9 cellular contexts compared by ENCODE assay signal in the genomic region with DNA sequence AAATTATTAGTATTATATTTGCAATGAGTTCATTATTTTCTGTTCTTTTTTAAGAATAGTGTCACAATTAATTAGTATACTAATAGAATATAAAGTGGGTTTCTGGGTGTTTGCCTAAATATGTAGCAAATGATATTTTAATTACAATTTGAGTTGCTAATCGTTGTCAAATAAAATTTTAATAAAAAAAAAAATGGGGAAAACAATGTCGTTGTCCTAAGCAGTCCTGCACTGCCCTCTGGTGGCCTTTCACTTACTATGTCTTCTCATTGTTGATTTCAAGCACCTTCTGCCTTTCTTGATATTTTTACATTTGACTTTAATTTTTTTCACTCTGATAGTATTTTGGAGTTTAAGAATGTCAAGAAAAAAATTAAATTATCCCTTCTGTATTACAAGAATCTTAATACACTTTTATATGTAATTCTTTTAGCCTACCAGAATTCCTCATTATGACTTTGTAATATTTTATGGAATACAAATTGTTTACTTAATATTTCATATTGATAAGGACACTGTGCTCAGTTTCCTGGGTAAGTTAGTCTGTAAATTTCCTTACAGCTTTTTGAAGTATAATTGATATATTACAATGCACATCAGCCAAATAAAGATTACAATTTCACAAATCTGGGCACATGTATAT.
DNase-seq lines count a peak whose midpoint lies in the region; ATAC-seq and TF ChIP-seq lines count a peak whose summit lies in the region.
"Had no signal": no experiment of that assay in that cellular context is flagged by ENCODE, and none has a peak within 500 bp of the region (broad histone marks: within the 10 kb centered on the region; RNA-seq: fewer than 3 reads in every experiment).

No MANE protein-coding gene starts in this region.

- H3K4me1 Mint-ChIP-seq in MCF 10A (ENCODE audit: insufficient read depth, unreplicated experiment) = no peaks in the 10 kb centered on the region
- H3K4me1 Mint-ChIP-seq in activated CD4-positive, alpha-beta memory T cell treated with anti-CD3 and anti-CD28 coated beads for 36 hours (ENCODE audit: low read depth) = no peaks in the 10 kb centered on the region
- H3K4me1 Mint-ChIP-seq: activated naive CD4-positive, alpha-beta T cell treated with anti-CD3 and anti-CD28 coated beads, Interleukin-2, amount 50 U/mL, for 24 hours had no signal

- intact Hi-C loops in MCF 10A (cut with micrococcal nuclease) (loop anchor here (2.0 kb wide), 1 partner anchor 36 kb away; no protein-coding TSS in a partner anchor), breast epithelium (cut with DNase I; ENCODE audit: low total_unique reads) (no loop called here)
- intact Hi-C loops in activated CD4-positive, alpha-beta memory T cell treated with anti-CD3 and anti-CD28 coated beads for 36 hours (cut with micrococcal nuclease) = loop anchor here (2.0 kb wide), 1 partner anchor 36 kb away; no protein-coding TSS in a partner anchor

- H3K4me3 ChIP-seq in breast epithelium (no peak overlapping the region), MM.1S (ENCODE audit: low read length) (no peak overlapping the region), hepatocyte (no peak overlapping the region), upper lobe of left lung (no peak overlapping the region)

- TF ChIP-seq CTCF in MCF 10A (IDR thresholded peaks at IDR 0.05; ENCODE audit: unreplicated experiment) = peak; percentile 97
- TF ChIP-seq CTCF in breast epithelium (IDR thresholded peaks at IDR 0.05) = peak in 1 of 3 donors; percentile 17
- peak; percentile 74 for TF ChIP-seq CTCF in MM.1S (IDR thresholded peaks at IDR 0.05; ENCODE audit: low read length)
- TF ChIP-seq CTCF in hepatocyte (IDR thresholded peaks at IDR 0.05; ENCODE audit: poor library complexity) = peak; percentile 75
- peak in 5 of 6 experiments; percentile 8 to 43 (median 33) for TF ChIP-seq CTCF in upper lobe of left lung (IDR thresholded peaks at IDR 0.05)

- no peak for TF ChIP-seq EP300 in upper lobe of left lung (IDR thresholded peaks at IDR 0.05)

- no peak overlapping the region for H3K4me2 ChIP-seq in MM.1S (ENCODE audit: low read depth, low read length)
- no peak overlapping the region for H3K4me2 ChIP-seq in hepatocyte

- H3K36me3 ChIP-seq in breast epithelium (no peaks in the 10 kb centered on the region), MM.1S (replicated peaks; ENCODE audit: insufficient read depth, low read length) (no peaks in the 10 kb centered on the region), hepatocyte (replicated peaks; ENCODE audit: insufficient read depth, low read depth) (no peaks in the 10 kb centered on the region), upper lobe of left lung (no peaks in the 10 kb centered on the region)

- WGBS in hepatocyte (ENCODE audit: low lambda C conversion rate, missing lambda C conversion rate) = 23% methylated on average over 2 of the region's 2 CpGs
- WGBS in upper lobe of left lung, 2 donors = 6 to 10% methylated on average over 2 of the region's 2 CpGs

- no peaks in the 10 kb centered on the region for H3F3A ChIP-seq in MM.1S (ENCODE audit: insufficient read depth, low read length)

- BruUV-seq in MCF 10A (replicated peaks; lab: Mats Ljungman, UMichigan) = no TSS peak

- peaks cover 0 to 6% of the 10 kb centered on the region in 2 donors for H3K27me3 ChIP-seq in breast epithelium
- H3K27me3 ChIP-seq in MM.1S (replicated peaks; ENCODE audit: insufficient read depth, low read length) = no peaks in the 10 kb centered on the region
- H3K27me3 ChIP-seq in hepatocyte = no peaks in the 10 kb centered on the region
- no peaks in the 10 kb centered on the region for H3K27me3 ChIP-seq in upper lobe of left lung

- no peaks in the 10 kb centered on the region for H3K27me3 Mint-ChIP-seq in MCF 10A (ENCODE audit: insufficient read depth, unreplicated experiment)
- peaks cover 6% of the 10 kb centered on the region for H3K27me3 Mint-ChIP-seq in activated CD4-positive, alpha-beta memory T cell treated with anti-CD3 and anti-CD28 coated beads for 36 hours

- CTCF ChIA-PET in MCF 10A (lab: Yijun Ruan, JAX) = interaction anchor here (0.6 to 7.5 kb wide), 36 partner anchors 8 to 1917 kb away, joined by 3 to 97 read pairs (median 4); no protein-coding TSS in a partner anchor
- CTCF ChIA-PET in activated CD4-positive, alpha-beta memory T cell treated with anti-CD3 and anti-CD28 coated beads for 36 hours (lab: Charles Lee) = interaction anchor here (0.9 kb wide), 1 partner anchor 17 kb away, joined by 3 read pairs; no protein-coding TSS in a partner anchor

- H3K9me3 ChIP-seq in breast epithelium (peaks cover 6 to 7% of the 10 kb centered on the region in 2 donors), MM.1S (replicated peaks; ENCODE audit: insufficient read depth, low read length) (no peaks in the 10 kb centered on the region), hepatocyte (ENCODE audit: low read depth) (no peaks in the 10 kb centered on the region), upper lobe of left lung (peaks cover 0 to 9% (median 0%) of the 10 kb centered on the region in 4 donors)

- H4K20me1 ChIP-seq in MM.1S (ENCODE audit: insufficient read depth, low read length) (no peaks in the 10 kb centered on the region), hepatocyte (ENCODE audit: insufficient read depth, poor library complexity, severe bottlenecking) (no peaks in the 10 kb centered on the region)

- H3K4me1 ChIP-seq in breast epithelium (no peaks in the 10 kb centered on the region), MM.1S (ENCODE audit: low read length) (no peaks in the 10 kb centered on the region), hepatocyte (ENCODE audit: insufficient read depth) (no peaks in the 10 kb centered on the region), upper lobe of left lung (no peaks in the 10 kb centered on the region)

- H3K27ac Mint-ChIP-seq in MCF 10A (ENCODE audit: low read depth, unreplicated experiment) = no peak overlapping the region
- no peak overlapping the region for H3K27ac Mint-ChIP-seq in activated CD4-positive, alpha-beta memory T cell treated with anti-CD3 and anti-CD28 coated beads for 36 hours
- H3K27ac Mint-ChIP-seq: activated naive CD4-positive, alpha-beta T cell treated with anti-CD3 and anti-CD28 coated beads, Interleukin-2, amount 50 U/mL, for 24 hours had no signal

- H3K4me3 Mint-ChIP-seq in MCF 10A (ENCODE audit: unreplicated experiment) = no peak overlapping the region
- no peak overlapping the region for H3K4me3 Mint-ChIP-seq in activated CD4-positive, alpha-beta memory T cell treated with anti-CD3 and anti-CD28 coated beads for 36 hours
- H3K4me3 Mint-ChIP-seq: activated naive CD4-positive, alpha-beta T cell treated with anti-CD3 and anti-CD28 coated beads, Interleukin-2, amount 50 U/mL, for 24 hours had no signal

- H3K9ac ChIP-seq in MM.1S (ENCODE audit: low read length) = no peak overlapping the region

- TF ChIP-seq POLR2A in breast epithelium (IDR thresholded peaks at IDR 0.05) (no peak), upper lobe of left lung (IDR thresholded peaks at IDR 0.05) (no peak)

- H3K79me2 ChIP-seq in MM.1S (ENCODE audit: low read length) (no peaks in the 10 kb centered on the region), hepatocyte (no peaks in the 10 kb centered on the region)

- H3K36me3 Mint-ChIP-seq in MCF 10A (ENCODE audit: insufficient read depth, unreplicated experiment) = no peaks in the 10 kb centered on the region
- peaks cover 2% of the 10 kb centered on the region for H3K36me3 Mint-ChIP-seq in activated CD4-positive, alpha-beta memory T cell treated with anti-CD3 and anti-CD28 coated beads for 36 hours

- H3K9me2 ChIP-seq in MM.1S (replicated peaks; ENCODE audit: insufficient read depth, low read length) (no peaks in the 10 kb centered on the region), hepatocyte (replicated peaks; ENCODE audit: insufficient read depth) (no peaks in the 10 kb centered on the region)

- H3K9me3 Mint-ChIP-seq in MCF 10A (ENCODE audit: unreplicated experiment) = peaks cover 9% of the 10 kb centered on the region
- H3K9me3 Mint-ChIP-seq in activated CD4-positive, alpha-beta memory T cell treated with anti-CD3 and anti-CD28 coated beads for 36 hours = peaks cover 41% of the 10 kb centered on the region

- POLR2A ChIA-PET in MCF 10A (lab: Yijun Ruan, JAX) = interaction anchor here (1.1 kb wide), 1 partner anchor 57 kb away, joined by 4 read pairs; no protein-coding TSS in a partner anchor
- POLR2A ChIA-PET in activated CD4-positive, alpha-beta memory T cell treated with anti-CD3 and anti-CD28 coated beads for 36 hours (lab: Charles Lee) = no interaction called here

- DNase-seq in MCF 10A (ENCODE audit: unreplicated experiment) = peak; percentile 75
- no peak for DNase-seq in breast epithelium (ENCODE audit: low spot score in 2 of 2)
- DNase-seq in MM.1S = peak; percentile 63
- DNase-seq in activated CD4-positive, alpha-beta memory T cell treated with anti-CD3 and anti-CD28 coated beads for 36 hours = peak; percentile 27
- peak; percentile 72 for DNase-seq in hepatocyte (ENCODE audit: low spot score)
- no peak for DNase-seq in upper lobe of left lung
- no peak for DNase-seq in D341Med (ENCODE audit: low spot score)

- H3K27ac ChIP-seq in breast epithelium (no peak overlapping the region), MM.1S (ENCODE audit: low read length) (no peak overlapping the region), hepatocyte (no peak overlapping the region), upper lobe of left lung (no peak overlapping the region)

- ATAC-seq in upper lobe of left lung (ENCODE audit: low FRiP score in 2 of 2) = no peak
- ATAC-seq in HG02840 (IDR thresholded peaks at IDR 0.05; ENCODE audit: low FRiP score, unreplicated experiment) = no peak

- H2AFZ ChIP-seq in MM.1S (ENCODE audit: low read length) (no peak overlapping the region), hepatocyte (no peak overlapping the region)

Comparison
In these comparisons a context has a peak if more than half of its experiments do, and no peak if none do; other contexts are left out.
1. DNase-seq: peak in MCF 10A (single experiment), MM.1S (single experiment), activated CD4-positive, alpha-beta memory T cell treated with anti-CD3 and anti-CD28 coated beads for 36 hours (single experiment) and hepatocyte (single experiment); none in breast epithelium (0 of 2), upper lobe of left lung (0 of 2) and D341Med (single experiment).